10 cellular contexts compared by ENCODE assay signal in genomic region chr18:55236150-55236931, GRCh38.
A peak's percentile ranks its signal among the peaks of the same experiment; 100 is the strongest.
DNase-seq lines count a peak whose midpoint lies in the region; ATAC-seq, FAIRE-seq and TF ChIP-seq lines count a peak whose summit lies in the region.
"Had no signal": no experiment of that assay in that cellular context is flagged by ENCODE, and none has a peak within 500 bp of the region (broad histone marks: within the 10 kb centered on the region; RNA-seq: fewer than 3 reads in every experiment).

No MANE protein-coding gene starts in this region.

- H3K4me1 Mint-ChIP-seq in activated T-helper 17 cell treated with anti-CD3 and anti-CD28 coated beads, Interleukin-2, amount 50 U/mL, for 72 hours: no peaks in the 10 kb centered on the region

- TF ChIP-seq EP300 in sigmoid colon (IDR thresholded peaks at IDR 0.05): no peak

- ATAC-seq in GM21529 (IDR thresholded peaks at IDR 0.05; ENCODE audit: unreplicated experiment) (peak; percentile 68), HG03575 (IDR thresholded peaks at IDR 0.05; ENCODE audit: extremely low read depth, insufficient number of reproducible peaks, low FRiP score, unreplicated experiment) (peak; percentile 57)
- ATAC-seq in activated naive CD4-positive, alpha-beta T cell treated with anti-CD3 and anti-CD28 coated beads, Interleukin-2, amount 50 U/mL, for 72 hours: no peak
- ATAC-seq in activated T-helper 17 cell treated with anti-CD3 and anti-CD28 coated beads, Interleukin-2, amount 50 U/mL, for 72 hours (replicated peaks): no peak

- no peak for TF ChIP-seq CTCF in GM12865 (IDR thresholded peaks at IDR 0.05; ENCODE audit: insufficient read depth, low read depth, low read length, missing control alignments)
- TF ChIP-seq CTCF in fibroblast of mammary gland (conservative IDR thresholded peaks at IDR 0.05; ENCODE audit: control insufficient read depth, insufficient read depth, low read depth, low read length): no peak
- TF ChIP-seq CTCF in sigmoid colon (IDR thresholded peaks at IDR 0.05): no peak

- WGBS in sigmoid colon, 2 donors: 63 to 69% methylated on average over 6 of the region's 6 CpGs

- H3K27ac ChIP-seq in sigmoid colon: peak overlapping the region in 2 of 4 donors; percentile 7 to 20

- peaks cover 9 to 30% (median 13%) of the 10 kb centered on the region in 4 donors for H3K36me3 ChIP-seq in sigmoid colon

- peaks cover 0 to 17% (median 8%) of the 10 kb centered on the region in 4 donors for H3K4me1 ChIP-seq in sigmoid colon

- peak overlapping the region in 1 of 2 donors; percentile 79 for H3K27ac Mint-ChIP-seq in activated naive CD4-positive, alpha-beta T cell treated with anti-CD3 and anti-CD28 coated beads, Interleukin-2, amount 50 U/mL, for 72 hours
- H3K27ac Mint-ChIP-seq in activated T-helper 17 cell treated with anti-CD3 and anti-CD28 coated beads, Interleukin-2, amount 50 U/mL, for 72 hours: no peak overlapping the region

- H3K27me3 ChIP-seq in sigmoid colon: no peaks in the 10 kb centered on the region

- no peak overlapping the region for H3K4me3 Mint-ChIP-seq in activated T-helper 17 cell treated with anti-CD3 and anti-CD28 coated beads, Interleukin-2, amount 50 U/mL, for 72 hours

- no peaks in the 10 kb centered on the region for H3K9me3 Mint-ChIP-seq in activated naive CD4-positive, alpha-beta T cell treated with anti-CD3 and anti-CD28 coated beads, Interleukin-2, amount 50 U/mL, for 72 hours
- no peaks in the 10 kb centered on the region for H3K9me3 Mint-ChIP-seq in activated T-helper 17 cell treated with anti-CD3 and anti-CD28 coated beads, Interleukin-2, amount 50 U/mL, for 72 hours

- H3K4me3 ChIP-seq in GM12865 (ENCODE audit: low read depth, low read length) (no peak overlapping the region), fibroblast of mammary gland (ENCODE audit: control insufficient read depth, low read depth, low read length) (no peak overlapping the region), sigmoid colon (no peak overlapping the region)

- H3K9me3 ChIP-seq in sigmoid colon: no peaks in the 10 kb centered on the region

- intact Hi-C loops in sigmoid colon (cut with DNase I): loop anchor here (5.0 kb wide), 1 partner anchor 101 kb away; no protein-coding TSS in a partner anchor

- H3K27me3 Mint-ChIP-seq in activated T-helper 17 cell treated with anti-CD3 and anti-CD28 coated beads, Interleukin-2, amount 50 U/mL, for 72 hours: no peaks in the 10 kb centered on the region

- no peak for FAIRE-seq in HTR-8/SVneo (lab: Jason Lieb, UNC)

- H3K36me3 Mint-ChIP-seq in activated naive CD4-positive, alpha-beta T cell treated with anti-CD3 and anti-CD28 coated beads, Interleukin-2, amount 50 U/mL, for 72 hours: no peaks in the 10 kb centered on the region
- no peaks in the 10 kb centered on the region for H3K36me3 Mint-ChIP-seq in activated T-helper 17 cell treated with anti-CD3 and anti-CD28 coated beads, Interleukin-2, amount 50 U/mL, for 72 hours (ENCODE audit: low read depth)

- DNase-seq in GM12865 (ENCODE audit: low read depth): peak; percentile 85
- peak; percentile 55 for DNase-seq in fibroblast of mammary gland (ENCODE audit: low read depth)
- no peak for DNase-seq in activated naive CD4-positive, alpha-beta T cell treated with anti-CD3 and anti-CD28 coated beads, Interleukin-2, amount 50 U/mL, for 72 hours (ENCODE audit: low spot score in 2 of 2)
- DNase-seq in HTR-8/SVneo (ENCODE audit: insufficient read length, low spot score): no peak
- no peak for DNase-seq in sigmoid colon
- DNase-seq: stimulated activated CD4-positive, alpha-beta T cell treated with anti-CD3 and anti-CD28 coated beads, Interleukin-15, amount 100 ng/mL, for 24 hours; SW 1271 had no signal

- no peak for TF ChIP-seq POLR2A in sigmoid colon (IDR thresholded peaks at IDR 0.05)

Comparison
In these comparisons a context has a peak if more than half of its experiments do, and no peak if none do; other contexts are left out.
1. DNase-seq: peak in GM12865 (single experiment) and fibroblast of mammary gland (single experiment); none in activated naive CD4-positive, alpha-beta T cell treated with anti-CD3 and anti-CD28 coated beads, Interleukin-2, amount 50 U/mL, for 72 hours (0 of 2), HTR-8/SVneo (single experiment) and sigmoid colon (single experiment).
2. ATAC-seq: peak in GM21529 (single experiment) and HG03575 (single experiment); none in activated naive CD4-positive, alpha-beta T cell treated with anti-CD3 and anti-CD28 coated beads, Interleukin-2, amount 50 U/mL, for 72 hours (0 of 2) and activated T-helper 17 cell treated with anti-CD3 and anti-CD28 coated beads, Interleukin-2, amount 50 U/mL, for 72 hours (single experiment).